19 cellular contexts compared by ENCODE assay signal in the genomic region with DNA sequence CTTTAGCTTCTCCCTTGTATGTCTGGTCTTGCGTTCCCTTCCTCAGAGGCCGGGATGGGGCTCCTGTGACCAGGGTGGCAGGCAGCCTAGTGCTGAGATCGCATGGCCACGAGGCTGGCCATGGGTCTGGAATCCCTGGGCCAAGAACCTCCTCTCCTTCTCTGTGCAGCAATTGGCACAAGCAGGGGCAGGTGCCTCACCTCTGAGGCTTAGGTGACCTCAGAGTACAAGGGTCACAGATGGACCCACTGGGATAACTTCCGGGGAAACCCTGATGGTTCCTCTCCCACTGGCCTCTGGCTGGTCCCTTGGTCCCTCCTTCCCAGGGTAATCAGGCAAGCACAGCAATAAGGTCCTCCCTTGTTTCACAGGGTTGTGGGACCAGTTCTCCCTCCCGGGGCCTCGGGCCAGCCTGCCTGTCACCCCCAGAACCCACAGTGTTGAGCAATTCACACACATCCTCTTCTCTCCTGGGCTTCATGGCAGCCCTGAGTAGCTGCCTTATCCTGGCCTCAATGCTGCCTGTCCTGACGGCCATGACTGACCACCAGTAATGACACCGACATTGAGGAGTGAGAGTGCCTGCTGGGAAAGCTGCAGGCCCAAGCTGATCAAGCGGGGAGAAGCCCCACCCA. TPM values are rescaled to one million over a fixed set of nuclear protein-coding genes. Genes with fewer than 3 reads are reported as not detected.
"Had no signal": no experiment of that assay in that cellular context is flagged by ENCODE, and none has a peak within 500 bp of the region (broad histone marks: within the 10 kb centered on the region; RNA-seq: fewer than 3 reads in every experiment).

No MANE protein-coding gene starts in this region.

- H3K27ac Mint-ChIP-seq: immature natural killer cell; naive thymus-derived CD8-positive, alpha-beta T cell had no signal

- H3K9me3 Mint-ChIP-seq: activated T-cell treated with anti-CD3 and anti-CD28 coated beads, Interleukin-2, amount 50 U/mL, for 4 hours; immature natural killer cell had no signal

- H3K27me3 ChIP-seq: ascending aorta, esophagus muscularis mucosa, sigmoid colon, suprapubic skin, upper lobe of left lung had no signal

- DNase-seq: activated CD4-positive, alpha-beta T cell treated with anti-CD3 and anti-CD28 coated beads, Interleukin-2, amount 50 U/mL, for 48 hours; activated T-cell treated with anti-CD3 and anti-CD28 coated beads, Interleukin-2, amount 50 U/mL, for 4 hours; foreskin fibroblast; glutamatergic neuron; immature natural killer cell; left cardiac atrium; mucosa of descending colon; naive thymus-derived CD8-positive, alpha-beta T cell; psoas muscle; sigmoid colon; stimulated activated CD4-positive, alpha-beta T cell treated with anti-CD3 and anti-CD28 coated beads, Interleukin-2, amount 100 ng/mL, for 48 hours; stimulated activated naive CD4-positive, alpha-beta T cell treated with Interleukin-2 at 50 U/mL for 16 hours; T-helper 2 cell; upper lobe of left lung had no signal

- H3K27me3 Mint-ChIP-seq: naive thymus-derived CD8-positive, alpha-beta T cell had no signal

- H3K27ac ChIP-seq: ascending aorta, esophagus muscularis mucosa, psoas muscle, sigmoid colon, suprapubic skin, upper lobe of left lung had no signal

- H3K4me3 ChIP-seq: ascending aorta, esophagus muscularis mucosa, mucosa of descending colon, psoas muscle, sigmoid colon, suprapubic skin, upper lobe of left lung had no signal

- ATAC-seq: activated CD4-positive, CD25-positive, alpha-beta regulatory T cell treated with anti-CD3 and anti-CD28 coated beads, Interleukin-2, amount 50 U/mL, for 24 hours; activated T-cell treated with anti-CD3 and anti-CD28 coated beads, Interleukin-2, amount 50 U/mL, for 4 hours; left cardiac atrium; mucosa of descending colon; naive thymus-derived CD8-positive, alpha-beta T cell; psoas muscle had no signal

- H3K4me3 Mint-ChIP-seq: activated T-cell treated with anti-CD3 and anti-CD28 coated beads, Interleukin-2, amount 50 U/mL, for 4 hours; immature natural killer cell; naive thymus-derived CD8-positive, alpha-beta T cell had no signal

- H3K4me1 ChIP-seq: ascending aorta, esophagus muscularis mucosa, psoas muscle, sigmoid colon, suprapubic skin, upper lobe of left lung had no signal

- H3K9me3 ChIP-seq: ascending aorta, esophagus muscularis mucosa, mucosa of descending colon, psoas muscle, sigmoid colon, suprapubic skin, upper lobe of left lung had no signal

RNA-seq across cellular contexts. Expression of a gene that starts 38.6 kb away (rescaled TPM):
- total RNA-seq: ascending aorta; bronchial epithelial cell; naive thymus-derived CD8-positive, alpha-beta T cell; psoas muscle had no signal
